ENCODE assay signal across 12 cellular contexts in the genomic region with DNA sequence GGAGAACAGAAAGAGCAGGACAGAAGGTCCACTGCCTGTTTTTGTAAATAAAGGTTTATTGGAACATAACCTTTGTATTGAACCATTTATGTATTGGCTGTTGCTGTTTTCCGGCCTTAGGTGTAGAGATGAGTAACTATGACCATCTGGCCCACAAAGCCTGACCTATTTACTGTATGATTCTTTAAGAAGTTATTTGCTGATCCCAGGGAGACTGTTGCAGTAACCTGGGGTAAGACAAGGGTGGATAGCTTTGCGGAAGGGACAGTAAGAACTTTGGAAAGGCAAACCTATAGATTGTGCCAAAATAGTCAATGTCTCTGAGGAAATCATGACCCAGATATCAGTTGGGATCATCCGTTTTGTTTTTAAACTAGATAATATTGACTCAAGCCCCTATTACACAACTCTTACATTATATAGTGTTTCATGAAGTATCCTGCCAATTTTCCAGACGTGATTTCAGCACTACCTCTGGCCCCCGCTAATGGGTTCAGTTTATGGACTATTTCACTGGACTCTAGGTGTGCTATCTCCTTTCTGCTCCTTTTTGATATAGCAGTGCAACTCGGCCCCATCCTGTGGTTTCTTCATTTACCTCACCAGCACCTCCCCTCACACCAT. TPM values are rescaled to one million over a fixed set of nuclear protein-coding genes. Genes with fewer than 3 reads are reported as not detected.
DNase-seq lines count a peak whose midpoint lies in the region; ATAC-seq lines count a peak whose summit lies in the region.
"Had no signal": no experiment of that assay in that cellular context is flagged by ENCODE, and none has a peak within 500 bp of the region (broad histone marks: within the 10 kb centered on the region; RNA-seq: fewer than 3 reads in every experiment).

No MANE protein-coding gene starts in this region.

- peak overlapping the region in 1 of 2 experiments; percentile 54 for H2BK12ac ChIP-seq in mesenchymal stem cell (ENCODE audit: low read length in 2 of 2)

- peak overlapping the region; percentile 61 for H2BK120ac ChIP-seq in mesenchymal stem cell (ENCODE audit: low read depth, low read length)

- DNase-seq in mesenchymal stem cell (peak; percentile 37), KBM-7 (no peak), middle frontal gyrus (ENCODE audit: extremely low spot score, low spot score) (no peak), NCI-H510A treated with DMSO at 0.1 percent for 48 hours (lab: John Stamatoyannopoulos, UW) (no peak)
- no peak for DNase-seq in effector memory CD4-positive, alpha-beta T cell
- DNase-seq: amygdala; CD8-positive, alpha-beta T cell; NCI-H1694 treated with DMSO at 0.1 percent for 48 hours; T-helper 2 cell had no signal

- H2AFZ ChIP-seq in mesenchymal stem cell (ENCODE audit: low read depth, low read length), result no peak overlapping the region

- H3K9me3 ChIP-seq in mesenchymal stem cell (ENCODE audit: control insufficient read depth, low read length), result no peaks in the 10 kb centered on the region
- H3K9me3 ChIP-seq in effector memory CD4-positive, alpha-beta T cell (ENCODE audit: control insufficient read depth, low read length), result no peaks in the 10 kb centered on the region

- H3K18ac ChIP-seq in mesenchymal stem cell (ENCODE audit: low read depth in 1 of 2, low read length in 2 of 2), result no peak overlapping the region

- H3K4me1 ChIP-seq in mesenchymal stem cell (ENCODE audit: control insufficient read depth, insufficient read depth, low read depth, low read length), result no peaks in the 10 kb centered on the region
- H3K4me1 ChIP-seq in effector memory CD4-positive, alpha-beta T cell (ENCODE audit: control insufficient read depth, insufficient read depth, low read length, poor library complexity, severe bottlenecking), result no peaks in the 10 kb centered on the region

- no peak overlapping the region for H4K8ac ChIP-seq in mesenchymal stem cell (ENCODE audit: low read length)

- peak overlapping the region; percentile 52 for H2BK15ac ChIP-seq in mesenchymal stem cell (ENCODE audit: low read depth, poor library complexity, severe bottlenecking)

- H3K79me1 ChIP-seq in mesenchymal stem cell (replicated peaks; ENCODE audit: low read length, poor library complexity, severe bottlenecking), result no peaks in the 10 kb centered on the region

- no peak overlapping the region for H3K9ac ChIP-seq in mesenchymal stem cell (ENCODE audit: low read length)

- no peak overlapping the region for H3K4me3 ChIP-seq in mesenchymal stem cell (ENCODE audit: insufficient read depth in 1 of 2, low read depth in 1 of 2, low read length in 2 of 2)
- H3K4me3 ChIP-seq in effector memory CD4-positive, alpha-beta T cell (ENCODE audit: insufficient read depth, low read depth, low read length, poor library complexity, severe bottlenecking), result no peak overlapping the region

- 98% methylated on average over 4 of the region's 6 CpGs for WGBS in mesenchymal stem cell

- no peaks in the 10 kb centered on the region for H3K27me3 ChIP-seq in mesenchymal stem cell (ENCODE audit: control insufficient read depth in 1 of 2, insufficient read depth in 1 of 2, low read length in 2 of 2)
- no peaks in the 10 kb centered on the region for H3K27me3 ChIP-seq in effector memory CD4-positive, alpha-beta T cell (replicated peaks; ENCODE audit: control insufficient read depth, insufficient read depth, low read length, poor library complexity, severe bottlenecking)

- H3K4me2 ChIP-seq in mesenchymal stem cell (ENCODE audit: low read length, poor library complexity, severe bottlenecking), result no peak overlapping the region

- H2AK5ac ChIP-seq in mesenchymal stem cell (ENCODE audit: low read length, severe bottlenecking), result no peak overlapping the region

- H3K36me3 ChIP-seq in mesenchymal stem cell (ENCODE audit: control insufficient read depth in 1 of 2, insufficient read depth in 2 of 2, low read depth in 1 of 2, low read length in 2 of 2), result no peaks in the 10 kb centered on the region
- no peaks in the 10 kb centered on the region for H3K36me3 ChIP-seq in effector memory CD4-positive, alpha-beta T cell (ENCODE audit: control insufficient read depth, insufficient read depth, low read length)

- no peak overlapping the region for H3K27ac ChIP-seq in mesenchymal stem cell (ENCODE audit: low read length, poor library complexity, severe bottlenecking)
- no peak overlapping the region for H3K27ac ChIP-seq in effector memory CD4-positive, alpha-beta T cell (ENCODE audit: insufficient read depth, low read length, poor library complexity, severe bottlenecking)

- in situ Hi-C loops in KBM-7 (cut with MboI; ENCODE audit: low pct_unique_long_range_greater_than_20kb, low sequenced_read_pairs), result no loop called here

- H2BK5ac ChIP-seq in mesenchymal stem cell (ENCODE audit: low read depth, low read length, poor library complexity, severe bottlenecking), result no peak overlapping the region

- ATAC-seq in GM18868 (IDR thresholded peaks at IDR 0.05; ENCODE audit: unreplicated experiment) (peak; percentile 14), GM21825 (IDR thresholded peaks at IDR 0.05; ENCODE audit: unreplicated experiment) (peak; percentile 16), HG03571 (IDR thresholded peaks at IDR 0.05; ENCODE audit: unreplicated experiment) (peak; percentile 19)
- ATAC-seq: CD8-positive, alpha-beta T cell had no signal

- no peak overlapping the region for H3K23ac ChIP-seq in mesenchymal stem cell (ENCODE audit: low read length in 2 of 2)

- no peak overlapping the region for H3K14ac ChIP-seq in mesenchymal stem cell (ENCODE audit: low read length in 2 of 2)

- no peak overlapping the region for H4K91ac ChIP-seq in mesenchymal stem cell (ENCODE audit: low read length)

- H3K4ac ChIP-seq in mesenchymal stem cell (ENCODE audit: low read depth in 1 of 2, low read length in 2 of 2), result no peak overlapping the region

RNA-seq across cellular contexts. Expression of gene TLCD4, which starts 20.8 kb away (rescaled TPM):
- polyA plus RNA-seq in mesenchymal stem cell (2013, experiment 1 of 2), result 2.4 TPM
- 2.8 TPM for polyA plus RNA-seq in mesenchymal stem cell (2013, experiment 2 of 2)

RNA-seq across cellular contexts. Expression of gene ALG14, which starts 23.6 kb away (rescaled TPM):
- 7.6 TPM for polyA plus RNA-seq in mesenchymal stem cell (2013, experiment 1 of 2)
- 6.4 TPM for polyA plus RNA-seq in mesenchymal stem cell (2013, experiment 2 of 2)
